ENCODE assay signal across 1 cellular context in genomic region chr11:28107726-28108618, GRCh38.
A peak's percentile ranks its signal among the peaks of the same experiment; 100 is the strongest.
TF ChIP-seq lines count a peak whose summit lies in the region.

Gene KIF18A, minus strand, starts transcription at chr11:28108156. Its CDS starts 10,209 bp downstream, at chr11:28097947.
Gene METTL15, plus strand, starts transcription at chr11:28108388. Its CDS starts 4,947 bp downstream, at chr11:28113335.

TF ChIP-seq in HEK293, 187 proteins besides CTCF, POLR2A, EP300 and RAD21 (continued from another document and continues in another):
- TF ChIP-seq ZBTB10 (tag by site-specific recombination; IDR thresholded peaks at IDR 0.05): no peak
- peak; percentile 62; the same call in 1 of the 2 replicates for TF ChIP-seq ELK4 (IDR thresholded peaks at IDR 0.05; ENCODE audit: borderline replicate concordance, low read depth, low read length)
- no peak for TF ChIP-seq ZNF292 (tag by site-specific recombination; IDR thresholded peaks at IDR 0.05; ENCODE audit: borderline replicate concordance, low read depth)
- no peak for TF ChIP-seq ZNF670 (tag by site-specific recombination; IDR thresholded peaks at IDR 0.05; ENCODE audit: low read depth)
- TF ChIP-seq ZNF561 (tag by site-specific recombination; IDR thresholded peaks at IDR 0.05; ENCODE audit: borderline replicate concordance): no peak
- TF ChIP-seq ZNF596 (tag by site-specific recombination; IDR thresholded peaks at IDR 0.05): no peak
- TF ChIP-seq ZSCAN4 (tag by site-specific recombination; IDR thresholded peaks at IDR 0.05): no peak
- no peak for TF ChIP-seq ZNF488 (tag by site-specific recombination; IDR thresholded peaks at IDR 0.05)
- no peak for TF ChIP-seq ZNF112 (tag by site-specific recombination; IDR thresholded peaks at IDR 0.05)
- peak; percentile 89 for TF ChIP-seq ZBTB26 (tag by site-specific recombination; optimal IDR thresholded peaks at IDR 0.05)
- TF ChIP-seq ZNF449 (tag by site-specific recombination; IDR thresholded peaks at IDR 0.05): no peak
- no peak for TF ChIP-seq ZNF645 (tag by site-specific recombination; IDR thresholded peaks at IDR 0.05)
- TF ChIP-seq ZNF335 (tag by site-specific recombination; conservative IDR thresholded peaks at IDR 0.05): peak; percentile 61
- peak; percentile 97 for TF ChIP-seq GLIS2 (tag by site-specific recombination; IDR thresholded peaks at IDR 0.05)
- TF ChIP-seq ZNF202 (tag by site-specific recombination; IDR thresholded peaks at IDR 0.05; ENCODE audit: borderline replicate concordance): no peak
- TF ChIP-seq OSR2 (tag by site-specific recombination; IDR thresholded peaks at IDR 0.05): peak; percentile 83
- no peak for TF ChIP-seq ZNF26 (tag by site-specific recombination; IDR thresholded peaks at IDR 0.05)
- 0 out of 2 replicates have a peak, but pooled peaks have one; percentile 32 for TF ChIP-seq ZNF580 (tag by site-specific recombination; IDR thresholded peaks at IDR 0.05)
- TF ChIP-seq ZNF830 (tag by site-specific recombination; IDR thresholded peaks at IDR 0.05; ENCODE audit: low read depth): no peak
- TF ChIP-seq KLF8 (tag by site-specific recombination; IDR thresholded peaks at IDR 0.05): peak; percentile 75
- peak; percentile 83 for TF ChIP-seq KLF10 (tag by site-specific recombination; IDR thresholded peaks at IDR 0.05)
- no peak for TF ChIP-seq ZSCAN16 (tag by site-specific recombination; IDR thresholded peaks at IDR 0.05)
- peak; percentile 92 for TF ChIP-seq ZBTB21 (tag by site-specific recombination; IDR thresholded peaks at IDR 0.05)
- no peak for TF ChIP-seq ZNF624 (tag by site-specific recombination; IDR thresholded peaks at IDR 0.05)
- TF ChIP-seq SP2 (tag by site-specific recombination; IDR thresholded peaks at IDR 0.05): peak; percentile 92
- no peak for TF ChIP-seq ZNF544 (tag by site-specific recombination; IDR thresholded peaks at IDR 0.05)
- TF ChIP-seq PRDM1 (tag by site-specific recombination; IDR thresholded peaks at IDR 0.05): peak; percentile 92
- no peak for TF ChIP-seq GFI1B (tag by site-specific recombination; IDR thresholded peaks at IDR 0.05)
- TF ChIP-seq ZNF398 (tag by site-specific recombination; IDR thresholded peaks at IDR 0.05): no peak
- no peak; the same call in 1 of the 2 replicates for TF ChIP-seq ZNF501 (tag by site-specific recombination; IDR thresholded peaks at IDR 0.05)
- peak; percentile 83 for TF ChIP-seq ZFHX2 (tag by site-specific recombination; conservative IDR thresholded peaks at IDR 0.05)
- no peak for TF ChIP-seq HOXA7 (CRISPR knock-in tag; IDR thresholded peaks at IDR 0.05; ENCODE audit: borderline replicate concordance)
- TF ChIP-seq IKZF3 (tag by site-specific recombination; IDR thresholded peaks at IDR 0.05): 0 out of 2 replicates have a peak, but pooled peaks have one; percentile 17
- no peak for TF ChIP-seq ZNF664 (tag by site-specific recombination; IDR thresholded peaks at IDR 0.05)
- no peak for TF ChIP-seq PBX3 (CRISPR knock-in tag; IDR thresholded peaks at IDR 0.05)
- peak; percentile 86 for TF ChIP-seq BCL11B (tag by site-specific recombination; IDR thresholded peaks at IDR 0.05; ENCODE audit: low read depth)
- peak; percentile 43; the same call in 1 of the 2 replicates for TF ChIP-seq BCL11A (tag by site-specific recombination; IDR thresholded peaks at IDR 0.05; ENCODE audit: low read depth)
- TF ChIP-seq ZBTB17 (tag by site-specific recombination; IDR thresholded peaks at IDR 0.05): peak; percentile 35
- TF ChIP-seq ZNF423 (tag by site-specific recombination; IDR thresholded peaks at IDR 0.05): peak; percentile 90
- 0 out of 2 replicates have a peak, but pooled peaks have one; percentile 21 for TF ChIP-seq ZNF341 (tag by site-specific recombination; IDR thresholded peaks at IDR 0.05; ENCODE audit: low read depth)
- no peak for TF ChIP-seq ZNF184 (tag by site-specific recombination; IDR thresholded peaks at IDR 0.05)
- TF ChIP-seq ZNF138 (tag by site-specific recombination; IDR thresholded peaks at IDR 0.05; ENCODE audit: borderline replicate concordance): no peak
- TF ChIP-seq REST (tag by site-specific recombination; IDR thresholded peaks at IDR 0.05): 0 out of 2 replicates have a peak, but pooled peaks have one; percentile 18
